ENCODE assay signal across 8 cellular contexts in genomic region chr14:105489607-105490317, GRCh38. TPM values are rescaled to one million over a fixed set of nuclear protein-coding genes. Genes with fewer than 3 reads are reported as not detected.
DNase-seq lines count a peak whose midpoint lies in the region; ATAC-seq, FAIRE-seq and TF ChIP-seq lines count a peak whose summit lies in the region.

No MANE protein-coding gene starts in this region.

- FAIRE-seq in D721Med (lab: Jason Lieb, UNC) = no peak

- H3K9ac ChIP-seq in mucosa of rectum (ENCODE audit: low read depth in 1 of 2, low read length in 2 of 2) = peak overlapping the region; percentile 79 to 85

- no TSS peak for BruUV-seq in OCI-LY7 (replicated peaks; lab: Mats Ljungman, UMichigan)

- H3K36me3 ChIP-seq in OCI-LY7 (ENCODE audit: insufficient read depth, low read length) (peaks cover 11% of the 10 kb centered on the region; the same call in 1 of the 2 replicates), mucosa of rectum (ENCODE audit: control insufficient read depth in 2 of 2, insufficient read depth in 2 of 2, low read length in 2 of 2) (no peaks in the 10 kb centered on the region)

- TF ChIP-seq CTCF in D721Med (IDR thresholded peaks at IDR 0.05; ENCODE audit: insufficient read depth, missing control alignments) = peak; percentile 55
- peak; percentile 79 for TF ChIP-seq CTCF in OCI-LY7 (conservative IDR thresholded peaks at IDR 0.05; ENCODE audit: low read length)

- no peaks in the 10 kb centered on the region for H3K27me3 ChIP-seq in mucosa of rectum (ENCODE audit: control insufficient read depth in 2 of 2, insufficient read depth in 2 of 2, low read length in 2 of 2)

- POLR2A ChIA-PET in OCI-LY7 (lab: Charles Lee) = interaction anchor here (0.6 kb wide), 1 partner anchor 116 kb away, joined by 5 read pairs; no protein-coding TSS in a partner anchor

- in situ Hi-C loops in KBM-7 (cut with MboI; ENCODE audit: low pct_unique_long_range_greater_than_20kb, low sequenced_read_pairs) = no loop called here

- intact Hi-C loops in OCI-LY7 (cut with micrococcal nuclease; ENCODE audit: unreplicated experiment) = loop anchor here (1.0 to 2.0 kb wide), 2 partner anchors 43 to 118 kb away; no protein-coding TSS in a partner anchor

- DNase-seq in D721Med (ENCODE audit: insufficient read length, low spot score) (no peak), KBM-7 (peak; percentile 92), OCI-LY7 (ENCODE audit: low spot score) (peak; percentile 88), activated T-cell treated with anti-CD3 and anti-CD28 coated beads for 24 hours (ENCODE audit: low read depth) (peak; percentile 77), epithelial cell of prostate (ENCODE audit: low read depth, low spot score) (peak; percentile 61)
- DNase-seq in stimulated activated CD8-positive, alpha-beta memory T cell treated with anti-CD3 and anti-CD28 coated beads, Interleukin-4, amount 100 ng/mL, for 24 hours (ENCODE audit: low read depth) = peak; percentile 80

- H2AFZ ChIP-seq in OCI-LY7 (ENCODE audit: low read length) = peak overlapping the region; percentile 68

- H3K4me1 ChIP-seq in OCI-LY7 (ENCODE audit: insufficient read depth, low read length, poor library complexity, severe bottlenecking) = peaks cover 37% of the 10 kb centered on the region
- H3K4me1 ChIP-seq in mucosa of rectum (ENCODE audit: control insufficient read depth in 2 of 2, insufficient read depth in 2 of 2, low read length in 2 of 2) = peaks cover 37 to 41% of the 10 kb centered on the region in 2 donors

- no peaks in the 10 kb centered on the region for H3K9me2 ChIP-seq in OCI-LY7 (ENCODE audit: insufficient read depth, low read length)

- 0 out of 2 replicates have a peak, but pooled peaks cover 6% of the 10 kb centered on the region for H3K79me2 ChIP-seq in OCI-LY7 (ENCODE audit: insufficient read depth, low read depth, low read length)

- H3K9me3 ChIP-seq in OCI-LY7 (ENCODE audit: low read length) (no peaks in the 10 kb centered on the region), mucosa of rectum (ENCODE audit: control insufficient read depth in 2 of 2, low read length in 2 of 2) (no peaks in the 10 kb centered on the region)

- ATAC-seq in GM19328 (IDR thresholded peaks at IDR 0.05; ENCODE audit: unreplicated experiment) = no peak

- H3K27ac ChIP-seq in OCI-LY7 (ENCODE audit: low read depth, low read length, poor library complexity, severe bottlenecking) (peak overlapping the region; percentile 72), epithelial cell of prostate (peak overlapping the region; percentile 75), mucosa of rectum (ENCODE audit: low read depth in 2 of 2, low read length in 2 of 2) (peak overlapping the region; percentile 94 to 95)

- peak overlapping the region; percentile 87 for H3K4me2 ChIP-seq in OCI-LY7 (ENCODE audit: low read length)

- CTCF ChIA-PET in OCI-LY7 (lab: Charles Lee; ENCODE audit: unreplicated experiment) = interaction anchor here (1.0 kb wide), 1 partner anchor 9 kb away, joined by 5 read pairs; no protein-coding TSS in a partner anchor

- peaks cover 4% of the 10 kb centered on the region; the same call in 1 of the 2 replicates for H4K20me1 ChIP-seq in OCI-LY7 (ENCODE audit: insufficient read depth, low read length)

- H3K4me3 ChIP-seq in OCI-LY7 (ENCODE audit: low read depth, low read length, poor library complexity, severe bottlenecking) (peak overlapping the region; percentile 87), mucosa of rectum (ENCODE audit: low read length in 2 of 2) (peak overlapping the region; percentile 69 to 77)

RNA-seq across cellular contexts. Expression of gene TEDC1, which starts 1.3 kb away (rescaled TPM):
- total RNA-seq in OCI-LY7 (2014; rRNA removed; shearing (Covaris generic)) = 53.2 and 57.4 TPM in 2 replicates
- total RNA-seq in OCI-LY7 (2022) = 55.8 and 58.0 TPM in 2 replicates

RNA-seq across cellular contexts. Expression of gene CRIP1, which starts 3.1 kb away (rescaled TPM):
- 4.1 and 4.6 TPM in 2 replicates for total RNA-seq in OCI-LY7 (2014; rRNA removed; shearing (Covaris generic))
- 1.5 TPM in 1 of 2 replicates, not detected in the other for total RNA-seq in OCI-LY7 (2022)

RNA-seq across cellular contexts. Expression of gene CRIP2, which starts 15.1 kb away (rescaled TPM):
- total RNA-seq in OCI-LY7 (2014; rRNA removed; shearing (Covaris generic)) = not detected in 2 replicates
- total RNA-seq in OCI-LY7 (2022) = not detected in 2 replicates

RNA-seq across cellular contexts. Expression of gene TMEM121, which starts 36.6 kb away (rescaled TPM):
- total RNA-seq in OCI-LY7 (2014; rRNA removed; shearing (Covaris generic)) = 0.25 and 0.70 TPM in 2 replicates
- 0.21 and 0.31 TPM in 2 replicates for total RNA-seq in OCI-LY7 (2022)
